ENCODE assay signal across 9 cellular contexts in genomic region chr12:112170376-112170775, GRCh38. TPM values are rescaled to one million over a fixed set of nuclear protein-coding genes. Genes with fewer than 3 reads are reported as not detected.
DNase-seq lines count a peak whose midpoint lies in the region; ATAC-seq and TF ChIP-seq lines count a peak whose summit lies in the region.
"Had no signal": no experiment of that assay in that cellular context is flagged by ENCODE, and none has a peak within 500 bp of the region (broad histone marks: within the 10 kb centered on the region; RNA-seq: fewer than 3 reads in every experiment).

No MANE protein-coding gene starts in this region.

- no peak overlapping the region for H3K27ac Mint-ChIP-seq in neural progenitor cell

- H3K4me2 ChIP-seq in neural progenitor cell, result no peak overlapping the region

- H3K27me3 Mint-ChIP-seq in neural progenitor cell (ENCODE audit: insufficient read depth, low read depth), result peaks cover 7% of the 10 kb centered on the region

- peaks cover 14% of the 10 kb centered on the region for H3K36me3 Mint-ChIP-seq in neural progenitor cell

- DNase-seq in GM12864 (ENCODE audit: low read depth) (no peak), OCI-M1 (lab: John Stamatoyannopoulos, UW) (peak; percentile 2), astrocyte of the spinal cord (ENCODE audit: low read depth, low spot score) (peak; percentile 7), neural progenitor cell (ENCODE audit: low spot score) (peak; percentile 41), NCI-H146 (lab: John Stamatoyannopoulos, UW) (no peak), pons (ENCODE audit: low spot score) (no peak), amniotic stem cell (lab: John Stamatoyannopoulos, UW) (no peak)

- H3F3A ChIP-seq in neural progenitor cell (ENCODE audit: low read depth), result no peaks in the 10 kb centered on the region

- no peaks in the 10 kb centered on the region for H3K4me1 Mint-ChIP-seq in neural progenitor cell

- H3K36me3 ChIP-seq in neural progenitor cell, result no peaks in the 10 kb centered on the region

- H3K27ac ChIP-seq in neural progenitor cell, result no peak overlapping the region

- no peaks in the 10 kb centered on the region for H4K20me1 ChIP-seq in neural progenitor cell (ENCODE audit: low read depth)

- TF ChIP-seq CTCF in GM12864 (IDR thresholded peaks at IDR 0.05; ENCODE audit: low read depth, low read length, missing control alignments) (peak; percentile 58), astrocyte of the spinal cord (IDR thresholded peaks at IDR 0.05; ENCODE audit: low read depth, low read length) (peak; percentile 61), neural progenitor cell (IDR thresholded peaks at IDR 0.05) (peak; percentile 39)

- H3K4me1 ChIP-seq in neural progenitor cell, result no peaks in the 10 kb centered on the region

- H3K79me2 ChIP-seq in neural progenitor cell (ENCODE audit: low read depth), result no peaks in the 10 kb centered on the region

- no peak overlapping the region for H3K4me3 ChIP-seq in GM12864 (ENCODE audit: low read depth, low read length)
- H3K4me3 ChIP-seq in astrocyte of the spinal cord (ENCODE audit: low read depth, low read length), result no peak overlapping the region
- no peak overlapping the region for H3K4me3 ChIP-seq in neural progenitor cell
- H3K4me3 ChIP-seq: lung had no signal

- H2AFZ ChIP-seq in neural progenitor cell (replicated peaks), result no peak overlapping the region

- H3K4me3 Mint-ChIP-seq in neural progenitor cell, result no peak overlapping the region

- no peak overlapping the region for H3K9ac ChIP-seq in neural progenitor cell

- H3K9me3 Mint-ChIP-seq in neural progenitor cell, result no peaks in the 10 kb centered on the region

- in situ Hi-C loops in astrocyte of the spinal cord (cut with HindIII; ENCODE audit: low sequenced_read_pairs), result no loop called here

- H3K9me3 ChIP-seq in neural progenitor cell (ENCODE audit: low read depth), result no peaks in the 10 kb centered on the region

- H3K27me3 ChIP-seq in neural progenitor cell, result no peaks in the 10 kb centered on the region

- ATAC-seq in HG03469 (IDR thresholded peaks at IDR 0.05; ENCODE audit: unreplicated experiment), result no peak

RNA-seq across cellular contexts. Expression of gene TRAFD1, which starts 45.0 kb away (rescaled TPM):
- total RNA-seq in neural progenitor cell (ENCODE audit: low replicate concordance), result 35.4 and 40.5 TPM in 2 replicates

Comparison
In these comparisons a context has a peak if more than half of its experiments do, and no peak if none do; other contexts are left out.
1. DNase-seq: peak in OCI-M1 (single experiment), astrocyte of the spinal cord (single experiment) and neural progenitor cell (single experiment); none in GM12864 (single experiment), NCI-H146 (single experiment), pons (single experiment) and amniotic stem cell (single experiment).
2. Peak in every context shown above with its lines, with median percentiles within 50 percentile points of each other: CTCF ChIP-seq.